Comparison of ENCODE assay signal across 8 cellular contexts in genomic region chrX:136954930-136955329, GRCh38.
DNase-seq lines count a peak whose midpoint lies in the region; ATAC-seq, FAIRE-seq and TF ChIP-seq lines count a peak whose summit lies in the region.

No MANE protein-coding gene starts in this region.

- peak; percentile 92 for FAIRE-seq in islet of Langerhans (lab: Jason Lieb, UNC)

- H3K27ac ChIP-seq in HL-60 (replicated peaks) (no peak overlapping the region), substantia nigra (ENCODE audit: low read depth, low read length, poor library complexity, severe bottlenecking) (no peak overlapping the region)

- no peak overlapping the region for H3K4me3 ChIP-seq in HL-60 (replicated peaks; ENCODE audit: insufficient read depth, low read length)

- no peak overlapping the region for H3K4me3 Mint-ChIP-seq in natural killer cell

- no peaks in the 10 kb centered on the region for H3K4me1 Mint-ChIP-seq in natural killer cell

- H3K27me3 Mint-ChIP-seq in natural killer cell (ENCODE audit: low read depth in 2 of 2): peaks cover 0 to 19% of the 10 kb centered on the region in 2 donors

- DNase-seq in COR-L47 (lab: John Stamatoyannopoulos, UW) (peak; percentile 0), HL-60 (ENCODE audit: low read depth in 1 of 2, low spot score in 1 of 2) (peak in 1 of 2 experiments; percentile 1), SW480 (ENCODE audit: low spot score) (peak; percentile 26), natural killer cell (no peak), substantia nigra (lab: John Stamatoyannopoulos, UW) (no peak)

- no peaks in the 10 kb centered on the region for H3K27me3 ChIP-seq in HL-60 (ENCODE audit: insufficient read depth, poor library complexity, severe bottlenecking)

- H3K27ac Mint-ChIP-seq in natural killer cell: no peak overlapping the region

- intact Hi-C loops in natural killer cell (cut with micrococcal nuclease): loop anchor here (2.0 kb wide), 1 partner anchor 98 kb away; no protein-coding TSS in a partner anchor

- ATAC-seq in GM18858 (IDR thresholded peaks at IDR 0.05; ENCODE audit: unreplicated experiment): no peak
- no peak for ATAC-seq in natural killer cell
- ATAC-seq in GM21447 (IDR thresholded peaks at IDR 0.05; ENCODE audit: unreplicated experiment): no peak

- TF ChIP-seq CTCF in HL-60 (IDR thresholded peaks at IDR 0.05; ENCODE audit: insufficient read depth, low read length) (peak; percentile 1), natural killer cell (IDR thresholded peaks at IDR 0.05) (no peak)

- H3K36me3 Mint-ChIP-seq in natural killer cell: no peaks in the 10 kb centered on the region

- no peaks in the 10 kb centered on the region for H3K9me3 Mint-ChIP-seq in natural killer cell

Comparison
In these comparisons a context has a peak if more than half of its experiments do, and no peak if none do; other contexts are left out.
1. DNase-seq: peak in COR-L47 (single experiment) and SW480 (single experiment); none in natural killer cell (single experiment) and substantia nigra (0 of 49).